18 cellular contexts compared by ENCODE assay signal in genomic region chr2:31192396-31193065, GRCh38. TPM values are rescaled to one million over a fixed set of nuclear protein-coding genes. Genes with fewer than 3 reads are reported as not detected.
DNase-seq lines count a peak whose midpoint lies in the region; ATAC-seq, FAIRE-seq and TF ChIP-seq lines count a peak whose summit lies in the region.
"Had no signal": no experiment of that assay in that cellular context is flagged by ENCODE, and none has a peak within 500 bp of the region (broad histone marks: within the 10 kb centered on the region; RNA-seq: fewer than 3 reads in every experiment).

No MANE protein-coding gene starts in this region.

- no peaks in the 10 kb centered on the region for H4K20me1 ChIP-seq in H1 (replicated peaks in 1 of 2; ENCODE audit: control insufficient read depth in 1 of 2, insufficient read depth in 2 of 2, low read length in 2 of 2)
- H4K20me1 ChIP-seq: BLaER1 treated with 17β-estradiol and CSF1 and Interleukin-3, amounts not matched to agents 10 nM and 100 nM had no signal

- no peak overlapping the region for H2BK15ac ChIP-seq in H1 (ENCODE audit: low read length)

- no peak for TF ChIP-seq POLR2A in H1 (IDR thresholded peaks at IDR 0.05; ENCODE audit: control extremely low read depth in 1 of 2, low read depth in 2 of 2, low read length in 2 of 2)

- 85% methylated on average over 5 of the region's 5 CpGs; no CpG with 5 or more reads in 1 of the 2 experiments for WGBS in H1 (ENCODE audit: extremely low coverage in 1 of 2, insufficient coverage in 1 of 2, insufficient read length in 1 of 2, insufficient replicate concordance in 2 of 2, low coverage in 1 of 2, low lambda C conversion rate in 2 of 2, missing lambda C conversion rate in 1 of 2), 2 experiments

- no peaks in the 10 kb centered on the region for H3K79me2 ChIP-seq in H1 (ENCODE audit: control insufficient read depth in 1 of 2, insufficient read depth in 2 of 2, low read length in 2 of 2)

- H3K79me1 ChIP-seq in H1 (ENCODE audit: low read depth, low read length): no peaks in the 10 kb centered on the region

- peak overlapping the region; percentile 25 for H3K27ac Mint-ChIP-seq in progenitor cell of endocrine pancreas
- H3K27ac Mint-ChIP-seq: B cell; CD8-positive, alpha-beta memory T cell had no signal

- H3K4me1 ChIP-seq in H1 (replicated peaks in 1 of 4; ENCODE audit: control insufficient read depth in 3 of 4, insufficient read depth in 4 of 4, low read length in 3 of 4): no peaks in the 10 kb centered on the region; a peak in 1 of 7 replicates
- H3K4me1 ChIP-seq: BLaER1 treated with 17β-estradiol and CSF1 and Interleukin-3, amounts not matched to agents 10 nM and 100 nM; HAP-1 had no signal

- H3K4me3 Mint-ChIP-seq in progenitor cell of endocrine pancreas (ENCODE audit: low read depth): no peak overlapping the region
- H3K4me3 Mint-ChIP-seq: B cell; CD8-positive, alpha-beta memory T cell had no signal

- FAIRE-seq in H1 (lab: Jason Lieb, UNC): no peak
- FAIRE-seq: G401.6, GM12891, GM19239 had no signal

- H3K23ac ChIP-seq in H1 (ENCODE audit: insufficient read length): no peak overlapping the region

- H2BK5ac ChIP-seq in H1 (ENCODE audit: low read depth, low read length): no peak overlapping the region

- CTCF ChIA-PET in H1 (lab: Charles Lee; ENCODE audit: partially characterized antibody): interaction anchor here (1.0 to 2.8 kb wide), 10 partner anchors 11 to 486 kb away, joined by 3 to 20 read pairs (median 5); no protein-coding TSS in a partner anchor

- no peak overlapping the region for H3K14ac ChIP-seq in H1 (ENCODE audit: insufficient read length)

- H2BK12ac ChIP-seq in H1 (ENCODE audit: low read depth, low read length): no peak overlapping the region

- no peaks in the 10 kb centered on the region for H3K36me3 ChIP-seq in H1 (ENCODE audit: control insufficient read depth in 2 of 4, insufficient read depth in 4 of 4, low read length in 3 of 4)
- H3K36me3 ChIP-seq: HAP-1 had no signal

- no peaks in the 10 kb centered on the region for H3K9me3 Mint-ChIP-seq in progenitor cell of endocrine pancreas (ENCODE audit: low read depth)
- H3K9me3 Mint-ChIP-seq: CD8-positive, alpha-beta memory T cell had no signal

- H3K9ac ChIP-seq in H1 (replicated peaks in 1 of 4; ENCODE audit: extremely low read depth in 1 of 4, low read depth in 3 of 4, low read length in 3 of 4): no peak overlapping the region
- H3K9ac ChIP-seq: BLaER1 treated with 17β-estradiol and CSF1 and Interleukin-3, amounts not matched to agents 10 nM and 100 nM had no signal

- H3K27ac ChIP-seq in H1 (ENCODE audit: low read depth, low read length): no peak overlapping the region
- H3K27ac ChIP-seq: BLaER1 treated with 17β-estradiol and CSF1 and Interleukin-3, amounts not matched to agents 10 nM and 100 nM had no signal

- no peak overlapping the region for H3K4me2 ChIP-seq in H1 (ENCODE audit: insufficient read depth in 1 of 2, low read depth in 2 of 2, low read length in 2 of 2)
- H3K4me2 ChIP-seq: BLaER1 treated with 17β-estradiol and CSF1 and Interleukin-3, amounts not matched to agents 10 nM and 100 nM had no signal

- no peak overlapping the region for H2BK20ac ChIP-seq in H1 (ENCODE audit: low read length)

- H2AK5ac ChIP-seq in H1 (ENCODE audit: low read depth, low read length): no peak overlapping the region

- 0 out of 2 replicates have a peak, but pooled peaks cover 2% of the 10 kb centered on the region for H3K23me2 ChIP-seq in H1 (ENCODE audit: low read depth, low read length)

- H2AFZ ChIP-seq in H1 (ENCODE audit: low read length): 0 out of 2 replicates have a peak overlapping the region, but pooled peaks have one; percentile 77

- peaks cover 6% of the 10 kb centered on the region for H3K4me1 Mint-ChIP-seq in progenitor cell of endocrine pancreas (ENCODE audit: low read depth)
- H3K4me1 Mint-ChIP-seq: CD8-positive, alpha-beta memory T cell had no signal

- no peak overlapping the region for H3K4ac ChIP-seq in H1 (replicated peaks; ENCODE audit: insufficient read length, low read depth, low read length)

- intact Hi-C loops in Right ventricle myocardium inferior (cut with DNase I): no loop called here
- intact Hi-C loops in Right ventricle myocardium superior (cut with DNase I): no loop called here

- no peak overlapping the region for H4K5ac ChIP-seq in H1 (ENCODE audit: insufficient read length, low read depth, low read length)

- TF ChIP-seq CTCF in H1 (IDR thresholded peaks at IDR 0.05; ENCODE audit: control extremely low read depth in 1 of 3, insufficient read depth in 1 of 3, low read depth in 1 of 3, low read length in 3 of 3) (no peak), progenitor cell of endocrine pancreas (IDR thresholded peaks at IDR 0.05; ENCODE audit: unreplicated experiment) (no peak)

- no peak overlapping the region; the same call in 1 of the 2 replicates for H3K18ac ChIP-seq in H1 (ENCODE audit: extremely low read depth, low read length)

- no peak for TF ChIP-seq EP300 in H1 (IDR thresholded peaks at IDR 0.05; ENCODE audit: borderline replicate concordance in 1 of 2, low read depth in 2 of 2, low read length in 2 of 2)

- H3K56ac ChIP-seq in H1 (replicated peaks; ENCODE audit: insufficient read length, low read depth, low read length): no peak overlapping the region

- no peak overlapping the region for H2BK120ac ChIP-seq in H1 (replicated peaks; ENCODE audit: low read depth, low read length)

- DNase-seq in Right ventricle myocardium inferior (ENCODE audit: missing footprints): no peak
- DNase-seq in Right ventricle myocardium superior: no peak
- DNase-seq in H1 (ENCODE audit: low read depth in 1 of 2, low spot score in 2 of 2): no peak
- no peak for DNase-seq in progenitor cell of endocrine pancreas (ENCODE audit: low spot score, unreplicated experiment)
- DNase-seq in DMS53 (lab: John Stamatoyannopoulos, UW): no peak
- no peak for DNase-seq in SHP77 treated with DMSO at 0.1 percent for 48 hours (lab: John Stamatoyannopoulos, UW)
- DNase-seq: CD8-positive, alpha-beta memory T cell; COR-L47; DMS 273 treated with DMSO at 0.1 percent for 48 hours had no signal

- ATAC-seq in Right ventricle myocardium inferior: peak; percentile 23
- no peak for ATAC-seq in Right ventricle myocardium superior (ENCODE audit: poor library complexity)
- no peak for ATAC-seq in HG02610 (IDR thresholded peaks at IDR 0.05; ENCODE audit: unreplicated experiment)

- H3K4me3 ChIP-seq in H1 (ENCODE audit: extremely low read depth in 1 of 4, insufficient read depth in 2 of 4, low read depth in 3 of 4, low read length in 4 of 4): no peak overlapping the region
- H3K4me3 ChIP-seq: BLaER1 treated with 17β-estradiol and CSF1 and Interleukin-3, amounts not matched to agents 10 nM and 100 nM; HAP-1 had no signal

- TF ChIP-seq RAD21 in H1 (IDR thresholded peaks at IDR 0.05 in 1 of 2, conservative IDR thresholded peaks at IDR 0.05 in 1 of 2; ENCODE audit: low read depth in 2 of 2, low read length in 2 of 2): no peak

- POLR2A ChIA-PET in H1 (lab: Charles Lee; ENCODE audit: partially characterized antibody): no interaction called here

- H3K27me3 Mint-ChIP-seq in progenitor cell of endocrine pancreas: peaks cover 5% of the 10 kb centered on the region
- H3K27me3 Mint-ChIP-seq: B cell; CD8-positive, alpha-beta memory T cell had no signal

- no peaks in the 10 kb centered on the region for H3K9me3 ChIP-seq in H1 (ENCODE audit: insufficient read depth in 2 of 2, low read depth in 1 of 2, low read length in 1 of 2)
- H3K9me3 ChIP-seq: BLaER1 treated with 17β-estradiol and CSF1 and Interleukin-3, amounts not matched to agents 10 nM and 100 nM; HAP-1 had no signal

- no peak overlapping the region for H4K91ac ChIP-seq in H1 (replicated peaks; ENCODE audit: insufficient read length, low read length)

- no peak overlapping the region; the same call in 1 of the 2 replicates for H4K8ac ChIP-seq in H1 (ENCODE audit: extremely low read depth, insufficient read depth, low read length)

- H3K36me3 Mint-ChIP-seq in progenitor cell of endocrine pancreas (ENCODE audit: insufficient read depth): no peaks in the 10 kb centered on the region
- H3K36me3 Mint-ChIP-seq: CD8-positive, alpha-beta memory T cell had no signal

- H3K27me3 ChIP-seq in H1 (replicated peaks in 1 of 4; ENCODE audit: control insufficient read depth in 3 of 4, extremely low read depth in 1 of 4, insufficient read depth in 3 of 4, low read length in 3 of 4): no peaks in the 10 kb centered on the region; a peak in 1 of 7 replicates
- H3K27me3 ChIP-seq: BLaER1 treated with 17β-estradiol and CSF1 and Interleukin-3, amounts not matched to agents 10 nM and 100 nM had no signal

RNA-seq across cellular contexts. Expression of gene CAPN14, which starts 24.8 kb away (rescaled TPM):
- total RNA-seq in Right ventricle myocardium inferior (0.35 TPM), Right ventricle myocardium superior (0.32 TPM), progenitor cell of endocrine pancreas (0.50 and 0.73 TPM in 2 replicates)
- 0.07 and 0.08 TPM in 2 replicates for total RNA-seq in H1 (2021; fragmentation: NEBNext Ultra II Directional; extraction: Animal tissue kit (Norgen Biotek cat#: 25700))
- 0.05 TPM in 1 of 2 replicates, not detected in the other for polyA plus RNA-seq in H1 (2011; rRNA removed)
- 0.08 TPM for polyA plus RNA-seq in H1 (2011; cell fraction: cytosol; rRNA removed)
- polyA plus RNA-seq in H1 (2011; cell fraction: nucleus; rRNA removed): 0.07 TPM
- 0.05 to 0.08 TPM (median 0.05 TPM) in 3 of 4 replicates, not detected in the other for polyA plus RNA-seq in H1 (2012, experiment 1 of 2)
- not detected for polyA plus RNA-seq in H1 (2012, experiment 2 of 2)
- 0.06 TPM for polyA plus RNA-seq in H1 (2013, experiment 1 of 2)
- 0.04 TPM for polyA plus RNA-seq in H1 (2013, experiment 2 of 2)
- 0.09 and 0.12 TPM in 2 replicates for polyA minus RNA-seq in H1 (2011; rRNA and poly(A)+ RNA removed)
- polyA minus RNA-seq in H1 (2011; cell fraction: cytosol; rRNA and poly(A)+ RNA removed): not detected
- 0.30 TPM for polyA minus RNA-seq in H1 (2011; cell fraction: nucleus; rRNA and poly(A)+ RNA removed)
- total RNA-seq: A172, HT-29 had no signal

RNA-seq across cellular contexts. Expression of gene EHD3, which starts 41.4 kb away (rescaled TPM):
- total RNA-seq in Right ventricle myocardium inferior (27.9 TPM), Right ventricle myocardium superior (23.0 TPM), progenitor cell of endocrine pancreas (7.0 and 7.3 TPM in 2 replicates)
- total RNA-seq in H1 (2021; fragmentation: NEBNext Ultra II Directional; extraction: Animal tissue kit (Norgen Biotek cat#: 25700)): 12.0 TPM in 2 replicates
- 9.3 and 10.2 TPM in 2 replicates for polyA plus RNA-seq in H1 (2011; rRNA removed)
- 10.8 TPM for polyA plus RNA-seq in H1 (2011; cell fraction: cytosol; rRNA removed)
- polyA plus RNA-seq in H1 (2011; cell fraction: nucleus; rRNA removed): 8.1 TPM
- polyA plus RNA-seq in H1 (2012, experiment 1 of 2): 9.2 to 9.9 TPM (median 9.7 TPM) in 4 replicates
- 7.2 TPM for polyA plus RNA-seq in H1 (2012, experiment 2 of 2)
- polyA plus RNA-seq in H1 (2013, experiment 1 of 2): 4.8 TPM
- polyA plus RNA-seq in H1 (2013, experiment 2 of 2): 4.9 TPM
- 15.0 and 18.2 TPM in 2 replicates for polyA minus RNA-seq in H1 (2011; rRNA and poly(A)+ RNA removed)
- polyA minus RNA-seq in H1 (2011; cell fraction: cytosol; rRNA and poly(A)+ RNA removed): 8.7 TPM
- polyA minus RNA-seq in H1 (2011; cell fraction: nucleus; rRNA and poly(A)+ RNA removed): 8.3 TPM
- total RNA-seq: HT-29 had no signal

RNA-seq across cellular contexts. Expression of gene GALNT14, which starts 54.3 kb away (rescaled TPM):
- total RNA-seq in Right ventricle myocardium inferior: 0.38 TPM
- 0.67 TPM for total RNA-seq in Right ventricle myocardium superior
- 10.3 and 13.7 TPM in 2 replicates for total RNA-seq in H1 (2021; fragmentation: NEBNext Ultra II Directional; extraction: Animal tissue kit (Norgen Biotek cat#: 25700))
- polyA plus RNA-seq in H1 (2011; rRNA removed): 12.6 and 13.0 TPM in 2 replicates
- polyA plus RNA-seq in H1 (2011; cell fraction: cytosol; rRNA removed): 13.1 TPM
- 23.3 TPM for polyA plus RNA-seq in H1 (2011; cell fraction: nucleus; rRNA removed)
- 12.9 to 14.8 TPM (median 13.4 TPM) in 4 replicates for polyA plus RNA-seq in H1 (2012, experiment 1 of 2)
- 9.4 TPM for polyA plus RNA-seq in H1 (2012, experiment 2 of 2)
- 9.8 TPM for polyA plus RNA-seq in H1 (2013, experiment 1 of 2)
- polyA plus RNA-seq in H1 (2013, experiment 2 of 2): 11.3 TPM
- polyA minus RNA-seq in H1 (2011; rRNA and poly(A)+ RNA removed): 22.0 and 28.4 TPM in 2 replicates
- 13.0 TPM for polyA minus RNA-seq in H1 (2011; cell fraction: cytosol; rRNA and poly(A)+ RNA removed)
- 17.2 TPM for polyA minus RNA-seq in H1 (2011; cell fraction: nucleus; rRNA and poly(A)+ RNA removed)
- 0.91 and 1.2 TPM in 2 replicates for total RNA-seq in progenitor cell of endocrine pancreas
- total RNA-seq: A172 had no signal
- polyA plus RNA-seq: CD8-positive, alpha-beta memory T cell had no signal
